ENCODE assay signal across 1 cellular context in the genomic region with DNA sequence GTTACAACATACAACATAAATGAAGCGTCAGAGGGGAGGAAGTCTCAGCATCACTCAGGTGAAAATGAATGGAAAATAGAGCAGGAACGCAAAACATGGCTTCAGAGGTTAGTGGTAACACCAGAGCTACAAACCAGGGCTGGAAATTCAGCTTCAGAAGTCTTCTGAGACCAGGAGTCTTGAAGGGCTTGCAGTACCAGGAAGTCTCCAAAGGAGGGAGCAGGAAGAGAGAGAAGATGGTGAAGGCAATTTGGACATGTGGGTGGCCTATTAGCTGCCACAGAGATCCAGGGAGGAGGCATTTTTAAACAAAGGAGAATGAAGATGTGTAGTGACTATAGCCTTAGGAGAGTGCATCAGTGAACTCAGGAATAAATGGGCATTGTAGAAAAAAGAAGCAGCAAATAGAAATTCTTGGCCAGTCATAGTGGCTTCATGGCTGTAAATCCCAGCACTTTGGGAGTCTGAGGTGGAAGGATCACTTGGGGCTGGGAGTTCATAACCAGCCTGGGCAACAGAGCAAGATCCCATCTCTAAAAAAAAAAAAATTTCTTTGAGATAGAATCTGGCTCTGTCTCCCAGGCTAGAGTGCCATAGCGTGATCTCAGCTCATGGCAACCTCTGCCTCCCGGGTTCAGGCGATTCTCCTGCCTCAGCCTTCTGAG.
TF ChIP-seq lines count a peak whose summit lies in the region.

No MANE protein-coding gene starts in this region.

TF ChIP-seq in K562, 482 proteins besides CTCF, POLR2A, EP300 and RAD21 (continued from another document and continues in another):
- TF ChIP-seq ZBTB49 (CRISPR knock-in tag; IDR thresholded peaks at IDR 0.05; ENCODE audit: borderline replicate concordance) (no peak), RHOXF2B (CRISPR knock-in tag; conservative IDR thresholded peaks at IDR 0.05) (no peak), ZNF263 (CRISPR knock-in tag; IDR thresholded peaks at IDR 0.05; ENCODE audit: borderline replicate concordance) (no peak), GTF2B (IDR thresholded peaks at IDR 0.05; ENCODE audit: extremely low read depth, insufficient read length) (no peak), TARDBP (IDR thresholded peaks at IDR 0.05) (no peak), MAX (CRISPR knock-in tag; IDR thresholded peaks at IDR 0.05) (no peak), KLF6 (CRISPR knock-in tag; IDR thresholded peaks at IDR 0.05; ENCODE audit: borderline replicate concordance) (no peak), ZNF23 (CRISPR knock-in tag; IDR thresholded peaks at IDR 0.05) (no peak), JUND (IDR thresholded peaks at IDR 0.05; ENCODE audit: borderline replicate concordance, low read depth, low read length) (peak; percentile 50; the same call in 1 of the 2 replicates), JUND (tag; IDR thresholded peaks at IDR 0.05; ENCODE audit: borderline replicate concordance, low read depth, low read length) (peak; percentile 22; the same call in 1 of the 3 replicates), SMARCA5 (IDR thresholded peaks at IDR 0.05) (no peak), TSC22D4 (tag; IDR thresholded peaks at IDR 0.05) (no peak), MAZ (CRISPR knock-in tag; conservative IDR thresholded peaks at IDR 0.05 in 1 of 2, IDR thresholded peaks at IDR 0.05 in 1 of 2) (peak in 1 of 2 experiments; percentile 77; a peak in 2 of 4 replicates), ZBED1 (IDR thresholded peaks at IDR 0.05) (no peak), SRSF9 (IDR thresholded peaks at IDR 0.05; ENCODE audit: borderline replicate concordance, low read depth, low read length) (no peak), ZNF76 (CRISPR knock-in tag; IDR thresholded peaks at IDR 0.05; ENCODE audit: borderline replicate concordance) (no peak), GABPB2 (CRISPR knock-in tag; conservative IDR thresholded peaks at IDR 0.05) (no peak), RERE (CRISPR knock-in tag; IDR thresholded peaks at IDR 0.05; ENCODE audit: borderline replicate concordance) (no peak), ATF4 (CRISPR knock-in tag; IDR thresholded peaks at IDR 0.05) (no peak), PCBP1 (IDR thresholded peaks at IDR 0.05; ENCODE audit: low read depth, low read length, poor library complexity, severe bottlenecking) (no peak), SMAD2 (IDR thresholded peaks at IDR 0.05; ENCODE audit: low read depth, low read length) (no peak), GTF2E2 (tag; IDR thresholded peaks at IDR 0.05) (no peak), ID3 (CRISPR knock-in tag; IDR thresholded peaks at IDR 0.05) (no peak), ID3 (tag; IDR thresholded peaks at IDR 0.05) (no peak), ZNF764 (CRISPR knock-in tag; IDR thresholded peaks at IDR 0.05; ENCODE audit: low read depth) (no peak), CHD1 (IDR thresholded peaks at IDR 0.05; ENCODE audit: low read length) (no peak), BRF1 (IDR thresholded peaks at IDR 0.05; ENCODE audit: borderline replicate concordance, extremely low read depth, insufficient read length) (no peak), E2F3 (CRISPR knock-in tag; IDR thresholded peaks at IDR 0.05) (no peak), ETV6 (IDR thresholded peaks at IDR 0.05; ENCODE audit: borderline replicate concordance in 1 of 2, low read depth in 2 of 2, low read length in 1 of 2) (no peak), ETV6 (CRISPR knock-in tag; IDR thresholded peaks at IDR 0.05; ENCODE audit: borderline replicate concordance) (no peak), ZNF217 (CRISPR knock-in tag; IDR thresholded peaks at IDR 0.05) (no peak), FOXK2 (conservative IDR thresholded peaks at IDR 0.05 in 1 of 2, IDR thresholded peaks at IDR 0.05 in 1 of 2; ENCODE audit: low read depth in 2 of 2) (peak; percentile 30 to 34; a peak in 1 of 4 replicates)
- TF ChIP-seq, protein P1, sequence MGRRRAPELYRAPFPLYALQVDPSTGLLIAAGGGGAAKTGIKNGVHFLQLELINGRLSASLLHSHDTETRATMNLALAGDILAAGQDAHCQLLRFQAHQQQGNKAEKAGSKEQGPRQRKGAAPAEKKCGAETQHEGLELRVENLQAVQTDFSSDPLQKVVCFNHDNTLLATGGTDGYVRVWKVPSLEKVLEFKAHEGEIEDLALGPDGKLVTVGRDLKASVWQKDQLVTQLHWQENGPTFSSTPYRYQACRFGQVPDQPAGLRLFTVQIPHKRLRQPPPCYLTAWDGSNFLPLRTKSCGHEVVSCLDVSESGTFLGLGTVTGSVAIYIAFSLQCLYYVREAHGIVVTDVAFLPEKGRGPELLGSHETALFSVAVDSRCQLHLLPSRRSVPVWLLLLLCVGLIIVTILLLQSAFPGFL (CRISPR knock-in tag; IDR thresholded peaks at IDR 0.05), result no peak
- TF ChIP-seq, protein P2, sequence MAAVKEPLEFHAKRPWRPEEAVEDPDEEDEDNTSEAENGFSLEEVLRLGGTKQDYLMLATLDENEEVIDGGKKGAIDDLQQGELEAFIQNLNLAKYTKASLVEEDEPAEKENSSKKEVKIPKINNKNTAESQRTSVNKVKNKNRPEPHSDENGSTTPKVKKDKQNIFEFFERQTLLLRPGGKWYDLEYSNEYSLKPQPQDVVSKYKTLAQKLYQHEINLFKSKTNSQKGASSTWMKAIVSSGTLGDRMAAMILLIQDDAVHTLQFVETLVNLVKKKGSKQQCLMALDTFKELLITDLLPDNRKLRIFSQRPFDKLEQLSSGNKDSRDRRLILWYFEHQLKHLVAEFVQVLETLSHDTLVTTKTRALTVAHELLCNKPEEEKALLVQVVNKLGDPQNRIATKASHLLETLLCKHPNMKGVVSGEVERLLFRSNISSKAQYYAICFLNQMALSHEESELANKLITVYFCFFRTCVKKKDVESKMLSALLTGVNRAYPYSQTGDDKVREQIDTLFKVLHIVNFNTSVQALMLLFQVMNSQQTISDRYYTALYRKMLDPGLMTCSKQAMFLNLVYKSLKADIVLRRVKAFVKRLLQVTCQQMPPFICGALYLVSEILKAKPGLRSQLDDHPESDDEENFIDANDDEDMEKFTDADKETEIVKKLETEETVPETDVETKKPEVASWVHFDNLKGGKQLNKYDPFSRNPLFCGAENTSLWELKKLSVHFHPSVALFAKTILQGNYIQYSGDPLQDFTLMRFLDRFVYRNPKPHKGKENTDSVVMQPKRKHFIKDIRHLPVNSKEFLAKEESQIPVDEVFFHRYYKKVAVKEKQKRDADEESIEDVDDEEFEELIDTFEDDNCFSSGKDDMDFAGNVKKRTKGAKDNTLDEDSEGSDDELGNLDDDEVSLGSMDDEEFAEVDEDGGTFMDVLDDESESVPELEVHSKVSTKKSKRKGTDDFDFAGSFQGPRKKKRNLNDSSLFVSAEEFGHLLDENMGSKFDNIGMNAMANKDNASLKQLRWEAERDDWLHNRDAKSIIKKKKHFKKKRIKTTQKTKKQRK (IDR thresholded peaks at IDR 0.05; ENCODE audit: borderline replicate concordance, low read depth, low read length), result no peak
- TF ChIP-seq, protein P3, sequence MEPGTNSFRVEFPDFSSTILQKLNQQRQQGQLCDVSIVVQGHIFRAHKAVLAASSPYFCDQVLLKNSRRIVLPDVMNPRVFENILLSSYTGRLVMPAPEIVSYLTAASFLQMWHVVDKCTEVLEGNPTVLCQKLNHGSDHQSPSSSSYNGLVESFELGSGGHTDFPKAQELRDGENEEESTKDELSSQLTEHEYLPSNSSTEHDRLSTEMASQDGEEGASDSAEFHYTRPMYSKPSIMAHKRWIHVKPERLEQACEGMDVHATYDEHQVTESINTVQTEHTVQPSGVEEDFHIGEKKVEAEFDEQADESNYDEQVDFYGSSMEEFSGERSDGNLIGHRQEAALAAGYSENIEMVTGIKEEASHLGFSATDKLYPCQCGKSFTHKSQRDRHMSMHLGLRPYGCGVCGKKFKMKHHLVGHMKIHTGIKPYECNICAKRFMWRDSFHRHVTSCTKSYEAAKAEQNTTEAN (CRISPR knock-in tag; IDR thresholded peaks at IDR 0.05), result no peak
- TF ChIP-seq, protein P4, sequence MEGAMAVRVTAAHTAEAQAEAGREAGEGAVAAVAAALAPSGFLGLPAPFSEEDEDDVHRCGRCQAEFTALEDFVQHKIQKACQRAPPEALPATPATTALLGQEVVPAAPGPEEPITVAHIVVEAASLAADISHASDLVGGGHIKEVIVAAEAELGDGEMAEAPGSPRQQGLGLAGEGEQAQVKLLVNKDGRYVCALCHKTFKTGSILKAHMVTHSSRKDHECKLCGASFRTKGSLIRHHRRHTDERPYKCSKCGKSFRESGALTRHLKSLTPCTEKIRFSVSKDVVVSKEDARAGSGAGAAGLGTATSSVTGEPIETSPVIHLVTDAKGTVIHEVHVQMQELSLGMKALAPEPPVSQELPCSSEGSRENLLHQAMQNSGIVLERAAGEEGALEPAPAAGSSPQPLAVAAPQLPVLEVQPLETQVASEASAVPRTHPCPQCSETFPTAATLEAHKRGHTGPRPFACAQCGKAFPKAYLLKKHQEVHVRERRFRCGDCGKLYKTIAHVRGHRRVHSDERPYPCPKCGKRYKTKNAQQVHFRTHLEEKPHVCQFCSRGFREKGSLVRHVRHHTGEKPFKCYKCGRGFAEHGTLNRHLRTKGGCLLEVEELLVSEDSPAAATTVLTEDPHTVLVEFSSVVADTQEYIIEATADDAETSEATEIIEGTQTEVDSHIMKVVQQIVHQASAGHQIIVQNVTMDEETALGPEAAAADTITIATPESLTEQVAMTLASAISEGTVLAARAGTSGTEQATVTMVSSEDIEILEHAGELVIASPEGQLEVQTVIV (CRISPR knock-in tag; IDR thresholded peaks at IDR 0.05; ENCODE audit: borderline replicate concordance), result no peak
